Comparison of ENCODE assay signal across 34 cellular contexts in genomic region chr15:54226455-54226854, GRCh38.
"Had no signal": no experiment of that assay in that cellular context is flagged by ENCODE, and none has a peak within 500 bp of the region (broad histone marks: within the 10 kb centered on the region; RNA-seq: fewer than 3 reads in every experiment).

No MANE protein-coding gene starts in this region.

- H3K9me3 ChIP-seq: adrenal gland, breast epithelium had no signal

- H3K27me3 ChIP-seq: adrenal gland, ascending aorta, body of pancreas, brain microvascular endothelial cell, breast epithelium, cardiac muscle cell had no signal

- H3K27ac ChIP-seq: adrenal gland, ascending aorta, body of pancreas, brain microvascular endothelial cell, breast epithelium, cardiac muscle cell had no signal

- H3K36me3 ChIP-seq: adrenal gland, ascending aorta, brain microvascular endothelial cell, breast epithelium, cardiac muscle cell had no signal

- DNase-seq: activated effector memory CD4-positive, alpha-beta T cell treated with anti-CD3 and anti-CD28 coated beads, Interleukin-2, amount 50 U/mL, for 16 hours; activated effector memory CD4-positive, alpha-beta T cell treated with Interleukin-2 at 50 U/mL for 16 hours; activated gamma-delta T cell; activated gamma-delta T cell treated with Interleukin-2 at 50 U/mL for 16 hours; activated naive CD4-positive, alpha-beta T cell; activated naive CD4-positive, alpha-beta T cell treated with anti-CD3 and anti-CD28 coated beads for 36 hours; activated naive CD4-positive, alpha-beta T cell treated with anti-CD3 and anti-CD28 coated beads, Interleukin-2, amount 10 ng/mL, durations not matched to agents 7 days and 5 days; activated naive CD4-positive, alpha-beta T cell treated with anti-CD3 and anti-CD28 coated beads, Interleukin-2, amount 50 U/mL, for 16 hours; activated naive CD4-positive, alpha-beta T cell treated with Interleukin-2 at 50 U/mL for 16 hours; activated naive CD8-positive, alpha-beta T cell treated with anti-CD3 and anti-CD28 coated beads for 36 hours; activated naive CD8-positive, alpha-beta T cell treated with anti-CD3 and anti-CD28 coated beads, Interleukin-2, amount 10 ng/mL, durations not matched to agents 7 days and 5 days; activated naive CD8-positive, alpha-beta T cell treated with anti-CD3 and anti-CD28 coated beads, Interleukin-2, amount 50 U/mL, for 24 hours; activated T-cell treated with anti-CD3 and anti-CD28 coated beads, Interleukin-2, amount 50 U/mL, for 1 hour; activated T-cell treated with anti-CD3 and anti-CD28 coated beads, Interleukin-2, amount 50 U/mL, for 24 hours; activated T-cell treated with anti-CD3 and anti-CD28 coated beads, Interleukin-2, amount 50 U/mL, for 4 hours; activated T-cell treated with anti-CD3 and anti-CD28 coated beads, Interleukin-2, amount 50 U/mL, for 48 hours; activated T-cell treated with anti-CD3 and anti-CD28 coated beads, Interleukin-2, amount 50 U/mL, for 72 hours; adrenal gland; amniotic stem cell; amygdala; anterior cingulate cortex; aorta; body of pancreas; brain microvascular endothelial cell; caudate nucleus; central memory CD4-positive, alpha-beta T cell; cerebellar nuclear complex had no signal

- H3K4me1 ChIP-seq: adrenal gland, ascending aorta, body of pancreas, breast epithelium had no signal

- ATAC-seq: activated naive CD4-positive, alpha-beta T cell treated with anti-CD3 and anti-CD28 coated beads, Interleukin-2, amount 50 U/mL, for 72 hours; activated naive CD8-positive, alpha-beta T cell treated with anti-CD3 and anti-CD28 coated beads, Interleukin-2, amount 50 U/mL, for 24 hours; activated T-cell treated with anti-CD3 and anti-CD28 coated beads, Interleukin-2, amount 50 U/mL, for 4 hours; activated T-cell treated with anti-CD3 and anti-CD28 coated beads, Interleukin-2, amount 50 U/mL, for 72 hours; activated T-helper 17 cell treated with anti-CD3 and anti-CD28 coated beads, Interleukin-2, amount 50 U/mL, for 72 hours; body of pancreas had no signal

- H3K4me3 ChIP-seq: adrenal gland, ascending aorta, body of pancreas, breast epithelium, cardiac muscle cell had no signal

- FAIRE-seq: astrocyte, bronchial epithelial cell had no signal
